ENCODE assay signal across 16 cellular contexts in genomic region chr17:60371818-60372510, GRCh38. TPM values are rescaled to one million over a fixed set of nuclear protein-coding genes. Genes with fewer than 3 reads are reported as not detected.
DNase-seq lines count a peak whose midpoint lies in the region; ATAC-seq lines count a peak whose summit lies in the region.
"Had no signal": no experiment of that assay in that cellular context is flagged by ENCODE, and none has a peak within 500 bp of the region (broad histone marks: within the 10 kb centered on the region; RNA-seq: fewer than 3 reads in every experiment).

No MANE protein-coding gene starts in this region.

- H3K36me3 Mint-ChIP-seq in activated naive CD8-positive, alpha-beta T cell treated with anti-CD3 and anti-CD28 coated beads for 36 hours: peaks cover 2% of the 10 kb centered on the region

- no peaks in the 10 kb centered on the region for H3K27me3 Mint-ChIP-seq in activated naive CD8-positive, alpha-beta T cell treated with anti-CD3 and anti-CD28 coated beads for 36 hours
- H3K27me3 Mint-ChIP-seq: activated naive CD4-positive, alpha-beta T cell treated with anti-CD3 and anti-CD28 coated beads, Interleukin-2, amount 50 U/mL, for 24 hours had no signal

- no peaks in the 10 kb centered on the region for H3K36me3 ChIP-seq in iPS-18a (ENCODE audit: control insufficient read depth, low read depth, low read length)
- H3K36me3 ChIP-seq: ovary had no signal

- DNase-seq in Right ventricle myocardium superior (no peak), left ventricle myocardium superior (no peak), SKM-1 treated with dmso at 0.1 percent for 144 hours (lab: John Stamatoyannopoulos, UW; ENCODE audit: unreplicated experiment) (peak; percentile 81), SK-N-DZ (ENCODE audit: low spot score) (no peak), cardiac septum (ENCODE audit: low spot score) (no peak)
- DNase-seq in activated naive CD8-positive, alpha-beta T cell treated with anti-CD3 and anti-CD28 coated beads for 36 hours: no peak
- DNase-seq: central memory CD4-positive, alpha-beta T cell; HCEC 1CT; mesenchymal stem cell; NCI-H1092 treated with DMSO at 0.1 percent for 48 hours; NCI-H446; ovary had no signal

- peak overlapping the region; percentile 56 for H3K27ac ChIP-seq in iPS-18a (ENCODE audit: low read length)
- H3K27ac ChIP-seq: ovary had no signal

- H3K27ac Mint-ChIP-seq in activated naive CD8-positive, alpha-beta T cell treated with anti-CD3 and anti-CD28 coated beads for 36 hours: no peak overlapping the region
- H3K27ac Mint-ChIP-seq: activated naive CD4-positive, alpha-beta T cell treated with anti-CD3 and anti-CD28 coated beads, Interleukin-2, amount 50 U/mL, for 24 hours had no signal

- intact Hi-C loops in Right ventricle myocardium superior (cut with DNase I) (no loop called here), left ventricle myocardium superior (cut with micrococcal nuclease) (no loop called here), cardiac septum (cut with DNase I) (no loop called here)

- no peak overlapping the region for H3K4me3 ChIP-seq in iPS-18a (ENCODE audit: low read length)
- H3K4me3 ChIP-seq: ovary had no signal

- H3K9ac ChIP-seq in iPS-18a (ENCODE audit: low read length): no peak overlapping the region

- peaks cover 15% of the 10 kb centered on the region for H3K4me1 Mint-ChIP-seq in activated naive CD8-positive, alpha-beta T cell treated with anti-CD3 and anti-CD28 coated beads for 36 hours

- peaks cover 9% of the 10 kb centered on the region for H3K4me1 ChIP-seq in iPS-18a (ENCODE audit: control insufficient read depth, low read depth, low read length)

- no peaks in the 10 kb centered on the region for H3K27me3 ChIP-seq in iPS-18a (ENCODE audit: control insufficient read depth, insufficient read depth, low read length)
- H3K27me3 ChIP-seq: ovary had no signal

- peak; percentile 38 for ATAC-seq in Right ventricle myocardium superior (ENCODE audit: poor library complexity)
- no peak for ATAC-seq in left ventricle myocardium superior
- ATAC-seq in HG03039 (IDR thresholded peaks at IDR 0.05; ENCODE audit: unreplicated experiment): no peak

- H3K9me3 Mint-ChIP-seq in activated naive CD8-positive, alpha-beta T cell treated with anti-CD3 and anti-CD28 coated beads for 36 hours: no peaks in the 10 kb centered on the region
- H3K9me3 Mint-ChIP-seq: activated naive CD4-positive, alpha-beta T cell treated with anti-CD3 and anti-CD28 coated beads, Interleukin-2, amount 50 U/mL, for 24 hours had no signal

- H3K4me3 Mint-ChIP-seq in activated naive CD8-positive, alpha-beta T cell treated with anti-CD3 and anti-CD28 coated beads for 36 hours: no peak overlapping the region
- H3K4me3 Mint-ChIP-seq: activated naive CD4-positive, alpha-beta T cell treated with anti-CD3 and anti-CD28 coated beads, Interleukin-2, amount 50 U/mL, for 24 hours had no signal

- H3K9me3 ChIP-seq in iPS-18a (ENCODE audit: control insufficient read depth, low read depth, low read length): no peaks in the 10 kb centered on the region
- H3K9me3 ChIP-seq: ovary had no signal

RNA-seq across cellular contexts. Expression of gene USP32, which starts 20.0 kb away (rescaled TPM):
- total RNA-seq in Right ventricle myocardium superior: 30.9 TPM
- 26.2 TPM for total RNA-seq in left ventricle myocardium superior
- polyA plus RNA-seq in SK-N-DZ (2014; cell fraction: cytosol; rRNA removed): 20.0 and 23.0 TPM in 2 replicates
- polyA plus RNA-seq in SK-N-DZ (2014; cell fraction: nucleus; rRNA removed): 15.7 and 16.8 TPM in 2 replicates
- total RNA-seq in cardiac septum: 32.1 TPM
- total RNA-seq in activated naive CD8-positive, alpha-beta T cell treated with anti-CD3 and anti-CD28 coated beads for 36 hours: 10 to 100 TPM; 26.6 to 26.7 TPM

RNA-seq across cellular contexts. Expression of gene CHCT1, which starts 50.3 kb away (rescaled TPM):
- not detected for total RNA-seq in Right ventricle myocardium superior
- total RNA-seq in left ventricle myocardium superior: not detected
- not detected in 2 replicates for polyA plus RNA-seq in SK-N-DZ (2014; cell fraction: cytosol; rRNA removed)
- not detected in 2 replicates for polyA plus RNA-seq in SK-N-DZ (2014; cell fraction: nucleus; rRNA removed)
- not detected for total RNA-seq in cardiac septum
- total RNA-seq in activated naive CD8-positive, alpha-beta T cell treated with anti-CD3 and anti-CD28 coated beads for 36 hours: under 1 TPM in 1 of 2 experiments, not detected in 1; 0.24 TPM
- total RNA-seq: ovary, temporal lobe had no signal
